Comparison of ENCODE assay signal across 10 cellular contexts in genomic region chr1:228455715-228456114, GRCh38. TPM values are rescaled to one million over a fixed set of nuclear protein-coding genes. Genes with fewer than 3 reads are reported as not detected.
A peak's percentile ranks its signal among the peaks of the same experiment; 100 is the strongest.
DNase-seq lines count a peak whose midpoint lies in the region; ATAC-seq, FAIRE-seq and TF ChIP-seq lines count a peak whose summit lies in the region.
"Had no signal": no experiment of that assay in that cellular context is flagged by ENCODE, and none has a peak within 500 bp of the region (broad histone marks: within the 10 kb centered on the region; RNA-seq: fewer than 3 reads in every experiment).

No MANE protein-coding gene starts in this region.

- TF ChIP-seq RAD21 in H1 (IDR thresholded peaks at IDR 0.05 in 1 of 2, conservative IDR thresholded peaks at IDR 0.05 in 1 of 2; ENCODE audit: low read depth in 2 of 2, low read length in 2 of 2) = peak in 1 of 2 experiments; percentile 18; a peak in 2 of 4 replicates

- no peak overlapping the region for H2BK15ac ChIP-seq in H1 (ENCODE audit: low read length)

- TF ChIP-seq POLR2A in H1 (IDR thresholded peaks at IDR 0.05; ENCODE audit: control extremely low read depth in 1 of 2, low read depth in 2 of 2, low read length in 2 of 2) (no peak), testis (IDR thresholded peaks at IDR 0.05) (no peak), thyroid gland (IDR thresholded peaks at IDR 0.05) (no peak)

- no peak overlapping the region for H2BK5ac ChIP-seq in H1 (ENCODE audit: low read depth, low read length)

- H3K14ac ChIP-seq in H1 (ENCODE audit: insufficient read length) = no peak overlapping the region

- peaks cover 0 to 2% (median 0%) of the 10 kb centered on the region in 4 experiments; a peak in 1 of 8 replicates for H3K36me3 ChIP-seq in H1 (ENCODE audit: control insufficient read depth in 2 of 4, insufficient read depth in 4 of 4, low read length in 3 of 4)
- H3K36me3 ChIP-seq in testis (ENCODE audit: low read depth, missing control alignments) = no peaks in the 10 kb centered on the region
- no peaks in the 10 kb centered on the region for H3K36me3 ChIP-seq in thyroid gland

- H3K4ac ChIP-seq in H1 (replicated peaks; ENCODE audit: insufficient read length, low read depth, low read length) = no peak overlapping the region

- no peak overlapping the region for H4K5ac ChIP-seq in H1 (ENCODE audit: insufficient read length, low read depth, low read length)

- CTCF ChIA-PET in H1 (lab: Charles Lee; ENCODE audit: partially characterized antibody) = interaction anchor here (0.6 to 8.9 kb wide), 11 partner anchors 9 to 450 kb away, joined by 3 to 117 read pairs (median 6); no protein-coding TSS in a partner anchor

- H4K91ac ChIP-seq in H1 (replicated peaks; ENCODE audit: insufficient read length, low read length) = no peak overlapping the region

- peaks cover 29 to 41% of the 10 kb centered on the region in 2 donors for H3K4me1 Mint-ChIP-seq in natural killer cell treated with Interleukin-12 subunit alpha and Interleukin-12 subunit beta and Interleukin-15 and Interleukin-18, amount 100 ng/mL, for 72 hours (ENCODE audit: low read depth in 2 of 2)
- peaks cover 28 to 32% of the 10 kb centered on the region in 2 donors for H3K4me1 Mint-ChIP-seq in natural killer cell

- 0 out of 2 replicates have a peak, but pooled peaks cover 2% of the 10 kb centered on the region for H3K79me1 ChIP-seq in H1 (ENCODE audit: low read depth, low read length)

- H3K4me1 ChIP-seq in H1 (replicated peaks in 1 of 4; ENCODE audit: control insufficient read depth in 3 of 4, insufficient read depth in 4 of 4, low read length in 3 of 4) (peaks cover 0 to 2% (median 0%) of the 10 kb centered on the region in 4 experiments; a peak in 2 of 7 replicates), testis (peaks cover 12% of the 10 kb centered on the region), thyroid gland (no peaks in the 10 kb centered on the region)
- H3K4me1 ChIP-seq: parathyroid adenoma had no signal

- intact Hi-C loops in natural killer cell (cut with micrococcal nuclease) = loop anchor here (2.0 to 5.0 kb wide), 2 partner anchors 31 to 48 kb away; partner anchors contain the start of genes RNF187 and TRIM11
- intact Hi-C loops in testis (cut with DNase I; ENCODE audit: low total_unique reads) = no loop called here
- intact Hi-C loops in thyroid gland (cut with DNase I) = no loop called here

- ATAC-seq in natural killer cell treated with Interleukin-12 subunit alpha and Interleukin-12 subunit beta and Interleukin-15 and Interleukin-18, amount 100 ng/mL, for 72 hours = no peak
- no peak for ATAC-seq in natural killer cell
- no peak for ATAC-seq in HG02840 (IDR thresholded peaks at IDR 0.05; ENCODE audit: low FRiP score, unreplicated experiment)

- no peak for TF ChIP-seq EP300 in H1 (IDR thresholded peaks at IDR 0.05; ENCODE audit: borderline replicate concordance in 1 of 2, low read depth in 2 of 2, low read length in 2 of 2)

- H3K4me2 ChIP-seq in H1 (ENCODE audit: insufficient read depth in 1 of 2, low read depth in 2 of 2, low read length in 2 of 2) = peak overlapping the region; percentile 94 to 96

- peak overlapping the region; percentile 95 for H3K4me3 Mint-ChIP-seq in natural killer cell treated with Interleukin-12 subunit alpha and Interleukin-12 subunit beta and Interleukin-15 and Interleukin-18, amount 100 ng/mL, for 72 hours
- H3K4me3 Mint-ChIP-seq in natural killer cell = no peak overlapping the region

- peak overlapping the region in 3 of 4 experiments; percentile 63 to 90 (median 84); a peak in 6 of 8 replicates for H3K4me3 ChIP-seq in H1 (ENCODE audit: extremely low read depth in 1 of 4, insufficient read depth in 2 of 4, low read depth in 3 of 4, low read length in 4 of 4)
- no peak overlapping the region for H3K4me3 ChIP-seq in testis
- H3K4me3 ChIP-seq in thyroid gland (replicated peaks in 1 of 3) = no peak overlapping the region

- 46% methylated on average over 1 of the region's 1 CpG; no CpG with 5 or more reads in 1 of the 2 experiments for WGBS in H1 (ENCODE audit: extremely low coverage in 1 of 2, insufficient coverage in 1 of 2, insufficient read length in 1 of 2, insufficient replicate concordance in 2 of 2, low coverage in 1 of 2, low lambda C conversion rate in 2 of 2, missing lambda C conversion rate in 1 of 2), 2 experiments
- 29 to 54% methylated on average over 1 of the region's 1 CpG for WGBS in testis, 2 donors
- WGBS in thyroid gland, 2 donors = 66 to 67% methylated on average over 1 of the region's 1 CpG

- no peak overlapping the region for H2BK120ac ChIP-seq in H1 (replicated peaks; ENCODE audit: low read depth, low read length)

- H3K79me2 ChIP-seq in H1 (ENCODE audit: control insufficient read depth in 1 of 2, insufficient read depth in 2 of 2, low read length in 2 of 2) = peaks cover 0 to 19% of the 10 kb centered on the region in 2 experiments; a peak in 2 of 4 replicates
- H3K79me2 ChIP-seq: parathyroid adenoma had no signal

- H3K9me3 ChIP-seq in H1 (ENCODE audit: insufficient read depth in 2 of 2, low read depth in 1 of 2, low read length in 1 of 2) (no peaks in the 10 kb centered on the region), testis (no peaks in the 10 kb centered on the region), thyroid gland (no peaks in the 10 kb centered on the region)

- H3K27me3 Mint-ChIP-seq in natural killer cell treated with Interleukin-12 subunit alpha and Interleukin-12 subunit beta and Interleukin-15 and Interleukin-18, amount 100 ng/mL, for 72 hours = no peaks in the 10 kb centered on the region
- H3K27me3 Mint-ChIP-seq in natural killer cell (ENCODE audit: low read depth in 2 of 2) = no peaks in the 10 kb centered on the region

- H3K36me3 Mint-ChIP-seq in natural killer cell treated with Interleukin-12 subunit alpha and Interleukin-12 subunit beta and Interleukin-15 and Interleukin-18, amount 100 ng/mL, for 72 hours = no peaks in the 10 kb centered on the region
- no peaks in the 10 kb centered on the region for H3K36me3 Mint-ChIP-seq in natural killer cell

- H3K27ac Mint-ChIP-seq in natural killer cell treated with Interleukin-12 subunit alpha and Interleukin-12 subunit beta and Interleukin-15 and Interleukin-18, amount 100 ng/mL, for 72 hours = no peak overlapping the region
- no peak overlapping the region for H3K27ac Mint-ChIP-seq in natural killer cell

- peaks cover 7% of the 10 kb centered on the region for H3K23me2 ChIP-seq in H1 (ENCODE audit: low read depth, low read length)

- no peak overlapping the region for H2AK5ac ChIP-seq in H1 (ENCODE audit: low read depth, low read length)

- no peaks in the 10 kb centered on the region for H3K9me3 Mint-ChIP-seq in natural killer cell treated with Interleukin-12 subunit alpha and Interleukin-12 subunit beta and Interleukin-15 and Interleukin-18, amount 100 ng/mL, for 72 hours
- H3K9me3 Mint-ChIP-seq in natural killer cell = no peaks in the 10 kb centered on the region

- H3K23ac ChIP-seq in H1 (ENCODE audit: insufficient read length) = no peak overlapping the region

- no peak for TF ChIP-seq CTCF in natural killer cell (IDR thresholded peaks at IDR 0.05)
- TF ChIP-seq CTCF in H1 (IDR thresholded peaks at IDR 0.05; ENCODE audit: control extremely low read depth in 1 of 3, insufficient read depth in 1 of 3, low read depth in 1 of 3, low read length in 3 of 3) = peak in 1 of 3 experiments; percentile 12; a peak in 1 of 4 replicates
- TF ChIP-seq CTCF in testis (IDR thresholded peaks at IDR 0.05) = peak in 2 of 3 experiments; percentile 15
- TF ChIP-seq CTCF in thyroid gland (IDR thresholded peaks at IDR 0.05) = no peak

- POLR2A ChIA-PET in H1 (lab: Charles Lee; ENCODE audit: partially characterized antibody) = interaction anchor here (1.2 to 14.5 kb wide), 11 partner anchors 9 to 79 kb away, joined by 3 to 232 read pairs (median 8); partner anchors contain the start of genes RNF187 and TRIM11

- no peak overlapping the region; a peak in 1 of 7 replicates for H3K9ac ChIP-seq in H1 (replicated peaks in 1 of 4; ENCODE audit: extremely low read depth in 1 of 4, low read depth in 3 of 4, low read length in 3 of 4)
- H3K9ac ChIP-seq: parathyroid adenoma had no signal

- H3K18ac ChIP-seq in H1 (ENCODE audit: extremely low read depth, low read length) = no peak overlapping the region

- no peak overlapping the region for H3K27ac ChIP-seq in H1 (ENCODE audit: low read depth, low read length)
- no peak overlapping the region for H3K27ac ChIP-seq in testis
- no peak overlapping the region for H3K27ac ChIP-seq in thyroid gland
- H3K27ac ChIP-seq: parathyroid adenoma had no signal

- no peak overlapping the region for H2AFZ ChIP-seq in H1 (ENCODE audit: low read length)
- H2AFZ ChIP-seq: parathyroid adenoma had no signal

- H3K27me3 ChIP-seq in H1 (replicated peaks in 1 of 4; ENCODE audit: control insufficient read depth in 3 of 4, extremely low read depth in 1 of 4, insufficient read depth in 3 of 4, low read length in 3 of 4) = no peaks in the 10 kb centered on the region
- H3K27me3 ChIP-seq in testis = no peaks in the 10 kb centered on the region
- H3K27me3 ChIP-seq in thyroid gland = no peaks in the 10 kb centered on the region

- no peak for FAIRE-seq in H1 (lab: Jason Lieb, UNC)

- no peak overlapping the region for H4K8ac ChIP-seq in H1 (ENCODE audit: extremely low read depth, insufficient read depth, low read length)

- H2BK20ac ChIP-seq in H1 (ENCODE audit: low read length) = no peak overlapping the region

- no peak for DNase-seq in natural killer cell treated with Interleukin-12 subunit alpha and Interleukin-12 subunit beta and Interleukin-15 and Interleukin-18, amount 100 ng/mL, for 72 hours (ENCODE audit: low spot score)
- no peak for DNase-seq in natural killer cell
- peak; percentile 45 for DNase-seq in OCI-M1 (lab: John Stamatoyannopoulos, UW)
- no peak for DNase-seq in H1 (ENCODE audit: low read depth in 1 of 2, low spot score in 2 of 2)
- DNase-seq in testis = no peak
- DNase-seq in thyroid gland = no peak
- DNase-seq in putamen (ENCODE audit: low spot score) = no peak

- no peak overlapping the region for H3K56ac ChIP-seq in H1 (replicated peaks; ENCODE audit: insufficient read length, low read depth, low read length)

- peaks cover 0 to 15% of the 10 kb centered on the region in 2 experiments for H4K20me1 ChIP-seq in H1 (replicated peaks in 1 of 2; ENCODE audit: control insufficient read depth in 1 of 2, insufficient read depth in 2 of 2, low read length in 2 of 2)

- no peak overlapping the region for H2BK12ac ChIP-seq in H1 (ENCODE audit: low read depth, low read length)

RNA-seq across cellular contexts. Expression of gene RNF187, which starts 31.5 kb away (rescaled TPM):
- 100 to 1,000 TPM in 1 of 2 donors, 10 to 100 TPM in 1; 69.5 to 106 TPM for total RNA-seq in natural killer cell treated with Interleukin-12 subunit alpha and Interleukin-12 subunit beta and Interleukin-15 and Interleukin-18, amount 100 ng/mL, for 72 hours
- total RNA-seq in natural killer cell = 100 to 1,000 TPM in 1 of 3 donors, 10 to 100 TPM in 2; 68.6 to 102 (median 77.3) TPM
- total RNA-seq in H1 (2021; fragmentation: NEBNext Ultra II Directional; extraction: Animal tissue kit (Norgen Biotek cat#: 25700)) = 111 and 113 TPM in 2 replicates
- polyA plus RNA-seq in H1 (2011; rRNA removed) = 47.0 and 75.6 TPM in 2 replicates
- polyA plus RNA-seq in H1 (2011; cell fraction: cytosol; rRNA removed) = 50.1 TPM
- 42.7 TPM for polyA plus RNA-seq in H1 (2011; cell fraction: nucleus; rRNA removed)
- 50.8 to 75.3 TPM (median 67.3 TPM) in 4 replicates for polyA plus RNA-seq in H1 (2012, experiment 1 of 2)
- polyA plus RNA-seq in H1 (2012, experiment 2 of 2) = 58.5 TPM
- polyA plus RNA-seq in H1 (2013, experiment 1 of 2) = 30.0 TPM
- 30.1 TPM for polyA plus RNA-seq in H1 (2013, experiment 2 of 2)
- 25.9 and 34.8 TPM in 2 replicates for polyA minus RNA-seq in H1 (2011; rRNA and poly(A)+ RNA removed)
- 39.0 TPM for polyA minus RNA-seq in H1 (2011; cell fraction: cytosol; rRNA and poly(A)+ RNA removed)
- 15.2 TPM for polyA minus RNA-seq in H1 (2011; cell fraction: nucleus; rRNA and poly(A)+ RNA removed)
- total RNA-seq in testis = 100 to 1,000 TPM in 1 of 2 donors, 10 to 100 TPM in 1; 86.8 to 109 TPM
- polyA plus RNA-seq in testis (ENCODE audit: insufficient read depth, low read depth, low replicate concordance) = 49.3 TPM
- 100 to 1,000 TPM in 2 of 4 donors, 10 to 100 TPM in 2; 34.8 to 204 (median 98.4) TPM for total RNA-seq in thyroid gland

RNA-seq across cellular contexts. Expression of gene TRIM17, which starts 39.1 kb away (rescaled TPM):
- total RNA-seq in natural killer cell treated with Interleukin-12 subunit alpha and Interleukin-12 subunit beta and Interleukin-15 and Interleukin-18, amount 100 ng/mL, for 72 hours = 1 to 10 TPM; 2.0 to 2.2 TPM
- total RNA-seq in natural killer cell (10 to 100 TPM in 1 of 3 donors, 1 to 10 TPM in 2; 8.0 to 13.4 (median 8.4) TPM), testis (10 to 100 TPM; 21.4 to 33.6 TPM), thyroid gland (1 to 10 TPM in 3 of 4 donors, not detected in 1; 1.3 to 2.8 (median 2.8) TPM)
- 2.2 and 2.3 TPM in 2 replicates for total RNA-seq in H1 (2021; fragmentation: NEBNext Ultra II Directional; extraction: Animal tissue kit (Norgen Biotek cat#: 25700))
- polyA plus RNA-seq in H1 (2011; rRNA removed) (1.0 and 1.1 TPM in 2 replicates), testis (ENCODE audit: insufficient read depth, low read depth, low replicate concordance) (37.4 TPM)
- 1.0 TPM for polyA plus RNA-seq in H1 (2011; cell fraction: cytosol; rRNA removed)
- 5.9 TPM for polyA plus RNA-seq in H1 (2011; cell fraction: nucleus; rRNA removed)
- polyA plus RNA-seq in H1 (2012, experiment 1 of 2) = 1.3 to 2.3 TPM (median 1.9 TPM) in 4 replicates
- polyA plus RNA-seq in H1 (2012, experiment 2 of 2) = 0.63 TPM
- polyA plus RNA-seq in H1 (2013, experiment 1 of 2) = 0.97 TPM
- 0.75 TPM for polyA plus RNA-seq in H1 (2013, experiment 2 of 2)
- polyA minus RNA-seq in H1 (2011; rRNA and poly(A)+ RNA removed) = 1.00 and 1.5 TPM in 2 replicates
- not detected for polyA minus RNA-seq in H1 (2011; cell fraction: cytosol; rRNA and poly(A)+ RNA removed)
- polyA minus RNA-seq in H1 (2011; cell fraction: nucleus; rRNA and poly(A)+ RNA removed) = 3.3 TPM
- total RNA-seq: glomerular endothelial cell had no signal

RNA-seq across cellular contexts. Expression of gene TRIM11, which starts 49.1 kb away (rescaled TPM):
- 10 to 100 TPM; 69.2 to 84.7 TPM for total RNA-seq in natural killer cell treated with Interleukin-12 subunit alpha and Interleukin-12 subunit beta and Interleukin-15 and Interleukin-18, amount 100 ng/mL, for 72 hours
- total RNA-seq in natural killer cell = 10 to 100 TPM; 65.1 to 91.4 (median 83.2) TPM
- 31.3 and 32.1 TPM in 2 replicates for total RNA-seq in H1 (2021; fragmentation: NEBNext Ultra II Directional; extraction: Animal tissue kit (Norgen Biotek cat#: 25700))
- 11.1 and 19.6 TPM in 2 replicates for polyA plus RNA-seq in H1 (2011; rRNA removed)
- polyA plus RNA-seq in H1 (2011; cell fraction: cytosol; rRNA removed) = 15.2 TPM
- polyA plus RNA-seq in H1 (2011; cell fraction: nucleus; rRNA removed) = 41.2 TPM
- 20.6 to 26.0 TPM (median 22.5 TPM) in 4 replicates for polyA plus RNA-seq in H1 (2012, experiment 1 of 2)
- polyA plus RNA-seq in H1 (2012, experiment 2 of 2) = 18.9 TPM
- 15.4 TPM for polyA plus RNA-seq in H1 (2013, experiment 1 of 2)
- 15.5 TPM for polyA plus RNA-seq in H1 (2013, experiment 2 of 2)
- polyA minus RNA-seq in H1 (2011; rRNA and poly(A)+ RNA removed) = 18.6 and 18.8 TPM in 2 replicates
- polyA minus RNA-seq in H1 (2011; cell fraction: cytosol; rRNA and poly(A)+ RNA removed) = 17.7 TPM
- 32.8 TPM for polyA minus RNA-seq in H1 (2011; cell fraction: nucleus; rRNA and poly(A)+ RNA removed)
- 10 to 100 TPM; 30.1 to 37.8 TPM for total RNA-seq in testis
- polyA plus RNA-seq in testis (ENCODE audit: insufficient read depth, low read depth, low replicate concordance) = 19.5 TPM
- 10 to 100 TPM; 19.3 to 35.9 (median 24.7) TPM for total RNA-seq in thyroid gland

Comparison
In these comparisons a context has a peak if more than half of its experiments do, and no peak if none do; other contexts are left out.
1. CTCF ChIP-seq: peak in testis (2 of 3); none in natural killer cell (single experiment) and thyroid gland (0 of 6).
2. H3K4me3 ChIP-seq: peak in H1 (3 of 4); none in testis (0 of 2) and thyroid gland (0 of 3).